In the genomic region with DNA sequence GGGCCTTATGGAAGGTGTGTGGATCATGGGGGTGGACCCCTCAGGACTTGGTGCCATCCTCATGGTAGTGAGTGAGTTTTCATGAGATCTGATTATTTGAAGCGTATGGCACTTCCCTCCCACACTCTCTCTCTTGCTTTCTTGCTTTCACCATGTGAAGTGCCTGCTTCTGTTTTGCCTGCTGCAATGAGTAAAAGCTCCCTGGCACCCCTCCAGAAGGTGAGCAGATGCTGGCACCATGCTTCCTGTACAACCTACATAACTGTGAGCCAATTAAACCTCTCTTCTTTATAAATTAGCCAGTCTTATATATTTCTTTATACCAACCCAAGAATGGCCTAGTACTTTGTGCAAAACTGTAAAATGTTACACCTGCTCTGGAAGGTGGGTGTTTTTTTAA, we compare ENCODE assay signal across 27 cellular contexts.
A peak's percentile ranks its signal among the peaks of the same experiment; 100 is the strongest.
DNase-seq lines count a peak whose midpoint lies in the region; ATAC-seq and TF ChIP-seq lines count a peak whose summit lies in the region.
"Had no signal": no experiment of that assay in that cellular context is flagged by ENCODE, and none has a peak within 500 bp of the region (broad histone marks: within the 10 kb centered on the region; RNA-seq: fewer than 3 reads in every experiment).

No MANE protein-coding gene starts in this region.

- H3K4me3 ChIP-seq in epithelial cell of esophagus (ENCODE audit: low read length): no peak overlapping the region
- H3K4me3 ChIP-seq: gastrocnemius medialis, thyroid gland had no signal

- no peaks in the 10 kb centered on the region for H3K36me3 Mint-ChIP-seq in activated CD8-positive, alpha-beta T cell treated with anti-CD3 and anti-CD28 coated beads, Interleukin-2, amount 10 ng/mL, durations not matched to agents 7 days and 5 days (ENCODE audit: low read depth)
- H3K36me3 Mint-ChIP-seq: CD8-positive, alpha-beta memory T cell had no signal

- H3K9me3 Mint-ChIP-seq in activated CD8-positive, alpha-beta T cell treated with anti-CD3 and anti-CD28 coated beads, Interleukin-2, amount 10 ng/mL, durations not matched to agents 7 days and 5 days (ENCODE audit: insufficient read depth): no peaks in the 10 kb centered on the region
- H3K9me3 Mint-ChIP-seq: activated T-helper 1 cell treated with anti-CD3 and anti-CD28 coated beads, Interleukin-12 subunit alpha, Interleukin-12 subunit beta, Interleukin-2, Interleukin-4 antibody, amounts not matched to agents 30 ng/mL and 10 ng/mL and 1 ng/mL, durations not matched to agents 14 hours and 24 hours and 36 hours had no signal

- no peak overlapping the region for H3K4me3 Mint-ChIP-seq in activated CD8-positive, alpha-beta T cell treated with anti-CD3 and anti-CD28 coated beads, Interleukin-2, amount 10 ng/mL, durations not matched to agents 7 days and 5 days
- H3K4me3 Mint-ChIP-seq: activated T-helper 1 cell treated with anti-CD3 and anti-CD28 coated beads, Interleukin-12 subunit alpha, Interleukin-12 subunit beta, Interleukin-2, Interleukin-4 antibody, amounts not matched to agents 30 ng/mL and 10 ng/mL and 1 ng/mL, durations not matched to agents 14 hours and 24 hours and 36 hours; B cell; CD8-positive, alpha-beta memory T cell; nephron had no signal

- POLR2A ChIA-PET in activated CD8-positive, alpha-beta T cell treated with anti-CD3 and anti-CD28 coated beads, Interleukin-2, amount 10 ng/mL, durations not matched to agents 7 days and 5 days (lab: Charles Lee): no interaction called here

- CTCF ChIA-PET in activated CD8-positive, alpha-beta T cell treated with anti-CD3 and anti-CD28 coated beads, Interleukin-2, amount 10 ng/mL, durations not matched to agents 7 days and 5 days (lab: Charles Lee): no interaction called here

- H3K4me1 Mint-ChIP-seq in activated CD8-positive, alpha-beta T cell treated with anti-CD3 and anti-CD28 coated beads, Interleukin-2, amount 10 ng/mL, durations not matched to agents 7 days and 5 days (ENCODE audit: low read depth): no peaks in the 10 kb centered on the region
- H3K4me1 Mint-ChIP-seq: B cell; CD8-positive, alpha-beta memory T cell; nephron had no signal

- no peak for ATAC-seq in activated CD8-positive, alpha-beta T cell treated with anti-CD3 and anti-CD28 coated beads, Interleukin-2, amount 10 ng/mL, durations not matched to agents 7 days and 5 days
- ATAC-seq: gastrocnemius medialis, left colon had no signal

- no peak for TF ChIP-seq CTCF in epithelial cell of esophagus (IDR thresholded peaks at IDR 0.05; ENCODE audit: insufficient read depth, low read depth, low read length, missing control alignments)

- DNase-seq in DMS 273 (lab: John Stamatoyannopoulos, UW; ENCODE audit: unreplicated experiment) (peak; percentile 81), M059J (ENCODE audit: low read depth) (peak; percentile 1), NCI-H2171 (lab: John Stamatoyannopoulos, UW) (peak; percentile 83), epithelial cell of esophagus (ENCODE audit: low read depth) (peak; percentile 32), dedifferentiated amniotic fluid mesenchymal stem cell (ENCODE audit: extremely low spot score) (no peak), kidney glomerular epithelial cell (lab: John Stamatoyannopoulos, UW) (no peak)
- no peak for DNase-seq in activated CD8-positive, alpha-beta T cell treated with anti-CD3 and anti-CD28 coated beads, Interleukin-2, amount 10 ng/mL, durations not matched to agents 7 days and 5 days
- DNase-seq: ACHN; activated CD4-positive, alpha-beta T cell treated with anti-CD3 and anti-CD28 coated beads, Interleukin-2, amount 50 U/mL, for 4 hours; activated CD8-positive, alpha-beta memory T cell treated with anti-CD3 and anti-CD28 coated beads, Interleukin-2, amount 50 U/mL, for 4 hours; activated naive CD4-positive, alpha-beta T cell treated with Interleukin-2 at 50 U/mL for 16 hours; CD8-positive, alpha-beta memory T cell; DMS79 treated with DMSO at 0.1 percent for 48 hours; gastrocnemius medialis; GDM1; HCEC 1CT; left colon; mammary epithelial cell; NCI-H146; NCI-H345; NCI-H774; stimulated activated CD4-positive, alpha-beta T cell treated with anti-CD3 and anti-CD28 coated beads, Interleukin-4, amount 100 ng/mL, for 24 hours; T-helper 1 cell; thyroid gland had no signal

- no peak overlapping the region for H3K27ac Mint-ChIP-seq in activated CD8-positive, alpha-beta T cell treated with anti-CD3 and anti-CD28 coated beads, Interleukin-2, amount 10 ng/mL, durations not matched to agents 7 days and 5 days
- H3K27ac Mint-ChIP-seq: activated T-helper 1 cell treated with anti-CD3 and anti-CD28 coated beads, Interleukin-12 subunit alpha, Interleukin-12 subunit beta, Interleukin-2, Interleukin-4 antibody, amounts not matched to agents 30 ng/mL and 10 ng/mL and 1 ng/mL, durations not matched to agents 14 hours and 24 hours and 36 hours; B cell; CD8-positive, alpha-beta memory T cell; nephron had no signal

- no peaks in the 10 kb centered on the region for H3K27me3 Mint-ChIP-seq in activated CD8-positive, alpha-beta T cell treated with anti-CD3 and anti-CD28 coated beads, Interleukin-2, amount 10 ng/mL, durations not matched to agents 7 days and 5 days (ENCODE audit: low read depth)
- H3K27me3 Mint-ChIP-seq: B cell; CD8-positive, alpha-beta memory T cell had no signal

Comparison
In these comparisons a context has a peak if more than half of its experiments do, and no peak if none do; other contexts are left out.
1. DNase-seq: peak in DMS 273 (single experiment), M059J (single experiment), NCI-H2171 (single experiment) and epithelial cell of esophagus (single experiment); none in activated CD8-positive, alpha-beta T cell treated with anti-CD3 and anti-CD28 coated beads, Interleukin-2, amount 10 ng/mL, durations not matched to agents 7 days and 5 days (single experiment), dedifferentiated amniotic fluid mesenchymal stem cell (single experiment) and kidney glomerular epithelial cell (single experiment).